9 cellular contexts compared by ENCODE assay signal in genomic region chr6:134318396-134319281, GRCh38. TPM values are rescaled to one million over a fixed set of nuclear protein-coding genes. Genes with fewer than 3 reads are reported as not detected.
DNase-seq lines count a peak whose midpoint lies in the region; TF ChIP-seq lines count a peak whose summit lies in the region.
"Had no signal": no experiment of that assay in that cellular context is flagged by ENCODE, and none has a peak within 500 bp of the region (broad histone marks: within the 10 kb centered on the region; RNA-seq: fewer than 3 reads in every experiment).

No MANE protein-coding gene starts in this region.

- H3K27ac Mint-ChIP-seq in T-helper 1 cell treated with Interleukin-12 subunit alpha and Interleukin-12 subunit beta and Interleukin-4 antibody, amounts not matched to agents 30 μg/mL and 1 μg/mL, for 36 hours = no peak overlapping the region

- H3K4me3 ChIP-seq in epithelial cell of proximal tubule (ENCODE audit: low read depth, low read length) (peak overlapping the region; percentile 58), retinal pigment epithelial cell (ENCODE audit: low read length) (peak overlapping the region; percentile 58)
- H3K4me3 ChIP-seq: PC-9 had no signal

- peaks cover 11% of the 10 kb centered on the region for H3K36me3 Mint-ChIP-seq in T-helper 1 cell treated with Interleukin-12 subunit alpha and Interleukin-12 subunit beta and Interleukin-4 antibody, amounts not matched to agents 30 μg/mL and 1 μg/mL, for 36 hours (ENCODE audit: low read depth)

- peak overlapping the region; percentile 85 for H3K4me3 Mint-ChIP-seq in T-helper 1 cell treated with Interleukin-12 subunit alpha and Interleukin-12 subunit beta and Interleukin-4 antibody, amounts not matched to agents 30 μg/mL and 1 μg/mL, for 36 hours

- CTCF ChIA-PET in RWPE1 (lab: Yijun Ruan, JAX) = interaction anchor here (1.0 kb wide), 1 partner anchor 455 kb away, joined by 5 read pairs; no protein-coding TSS in a partner anchor

- peaks cover 12% of the 10 kb centered on the region for H3K9me3 Mint-ChIP-seq in T-helper 1 cell treated with Interleukin-12 subunit alpha and Interleukin-12 subunit beta and Interleukin-4 antibody, amounts not matched to agents 30 μg/mL and 1 μg/mL, for 36 hours

- H3K27ac ChIP-seq in VCaP (peak overlapping the region; percentile 32), RWPE1 (no peak overlapping the region)
- H3K27ac ChIP-seq: PC-9 had no signal

- H3K27me3 Mint-ChIP-seq in T-helper 1 cell treated with Interleukin-12 subunit alpha and Interleukin-12 subunit beta and Interleukin-4 antibody, amounts not matched to agents 30 μg/mL and 1 μg/mL, for 36 hours (ENCODE audit: low read depth) = peaks cover 34% of the 10 kb centered on the region

- POLR2A ChIA-PET in RWPE1 (lab: Yijun Ruan, JAX; ENCODE audit: low non-redundant PET) = no interaction called here

- DNase-seq in T-helper 1 cell (no peak), epithelial cell of proximal tubule (ENCODE audit: low read depth) (no peak), retinal pigment epithelial cell (ENCODE audit: low read depth) (no peak), GM19240 (ENCODE audit: insufficient read length, low spot score) (no peak), RWPE1 (ENCODE audit: low spot score) (no peak)
- no peak for DNase-seq in stimulated activated CD4-positive, alpha-beta T cell treated with anti-CD3 and anti-CD28 coated beads, Interleukin-4, amount 100 ng/mL, for 24 hours
- DNase-seq: PC-9 had no signal

- no peak for TF ChIP-seq CTCF in VCaP (conservative IDR thresholded peaks at IDR 0.05)
- TF ChIP-seq CTCF in epithelial cell of proximal tubule (conservative IDR thresholded peaks at IDR 0.05; ENCODE audit: low read depth, low read length) = no peak
- TF ChIP-seq CTCF in retinal pigment epithelial cell (conservative IDR thresholded peaks at IDR 0.05; ENCODE audit: low read depth, low read length) = no peak
- no peak for TF ChIP-seq CTCF in RWPE1 (conservative IDR thresholded peaks at IDR 0.05; ENCODE audit: low read depth)

- peaks cover 22% of the 10 kb centered on the region for H3K4me1 Mint-ChIP-seq in T-helper 1 cell treated with Interleukin-12 subunit alpha and Interleukin-12 subunit beta and Interleukin-4 antibody, amounts not matched to agents 30 μg/mL and 1 μg/mL, for 36 hours (ENCODE audit: low read depth)

RNA-seq across cellular contexts. Expression of gene SGK1, which starts 0.7 kb away (rescaled TPM):
- 175 and 271 TPM in 2 replicates for total RNA-seq in epithelial cell of proximal tubule
